Comparison of ENCODE assay signal across 1 cellular context in genomic region chr10:7428673-7429350, GRCh38.
TF ChIP-seq lines count a peak whose summit lies in the region.

No MANE protein-coding gene starts in this region.

TF ChIP-seq in GM12878, 131 proteins besides CTCF, POLR2A, EP300 and RAD21:
- no peak for TF ChIP-seq ZNF687 (IDR thresholded peaks at IDR 0.05)
- TF ChIP-seq DPF2 (IDR thresholded peaks at IDR 0.05): no peak
- no peak for TF ChIP-seq NR2C2 (IDR thresholded peaks at IDR 0.05; ENCODE audit: borderline replicate concordance, control insufficient read depth, insufficient read length, low read depth)
- TF ChIP-seq ASH2L (IDR thresholded peaks at IDR 0.05; ENCODE audit: borderline replicate concordance, low read depth): no peak
- TF ChIP-seq CHD2 (IDR thresholded peaks at IDR 0.05; ENCODE audit: borderline replicate concordance, low read depth, low read length): no peak
- TF ChIP-seq KAT2A (conservative IDR thresholded peaks at IDR 0.05; ENCODE audit: control insufficient read depth, low read depth, low read length): no peak
- TF ChIP-seq KLF5 (IDR thresholded peaks at IDR 0.05; ENCODE audit: partially characterized antibody): no peak
- TF ChIP-seq SMAD1 (IDR thresholded peaks at IDR 0.05; ENCODE audit: low read depth, partially characterized antibody): no peak
- no peak for TF ChIP-seq SMARCA5 (IDR thresholded peaks at IDR 0.05)
- no peak for TF ChIP-seq IRF4 (IDR thresholded peaks at IDR 0.05; ENCODE audit: low read depth, low read length)
- TF ChIP-seq FOXK2 (IDR thresholded peaks at IDR 0.05): no peak
- no peak for TF ChIP-seq WRNIP1 (IDR thresholded peaks at IDR 0.05; ENCODE audit: borderline replicate concordance, low read depth, low read length)
- no peak for TF ChIP-seq ATF7 (IDR thresholded peaks at IDR 0.05; ENCODE audit: low read depth)
- no peak for TF ChIP-seq CBFB (IDR thresholded peaks at IDR 0.05; ENCODE audit: low read depth)
